Comparison of ENCODE assay signal across 10 cellular contexts in genomic region chr13:20425819-20426219, GRCh38.
DNase-seq lines count a peak whose midpoint lies in the region; ATAC-seq lines count a peak whose summit lies in the region.
"Had no signal": no experiment of that assay in that cellular context is flagged by ENCODE, and none has a peak within 500 bp of the region (broad histone marks: within the 10 kb centered on the region; RNA-seq: fewer than 3 reads in every experiment).

No MANE protein-coding gene starts in this region.

- no peak overlapping the region for H3K4me3 ChIP-seq in SK-N-MC
- no peak overlapping the region for H3K4me3 ChIP-seq in skin epidermis
- H3K4me3 ChIP-seq: A549 had no signal

- peaks cover 7% of the 10 kb centered on the region for H3K36me3 Mint-ChIP-seq in activated CD4-positive, alpha-beta T cell treated with anti-CD3 and anti-CD28 coated beads, Interleukin-2, amount 10 ng/mL, durations not matched to agents 24 days and 14 days (ENCODE audit: low read depth)

- ATAC-seq in HG02759 (IDR thresholded peaks at IDR 0.05; ENCODE audit: unreplicated experiment): peak; percentile 93
- ATAC-seq in GM19324 (IDR thresholded peaks at IDR 0.05; ENCODE audit: low FRiP score, unreplicated experiment): no peak
- ATAC-seq: A549 had no signal

- intact Hi-C loops in activated CD4-positive, alpha-beta T cell treated with anti-CD3 and anti-CD28 coated beads, Interleukin-2, amount 10 ng/mL, durations not matched to agents 24 days and 14 days (cut with micrococcal nuclease): no loop called here

- no peaks in the 10 kb centered on the region for H3K9me3 ChIP-seq in SK-N-MC (ENCODE audit: low read depth, low read length)
- H3K9me3 ChIP-seq: A549 had no signal

- peaks cover 6% of the 10 kb centered on the region for H3K9me3 Mint-ChIP-seq in activated CD4-positive, alpha-beta T cell treated with anti-CD3 and anti-CD28 coated beads, Interleukin-2, amount 10 ng/mL, durations not matched to agents 24 days and 14 days

- H3K27ac Mint-ChIP-seq in activated CD4-positive, alpha-beta T cell treated with anti-CD3 and anti-CD28 coated beads, Interleukin-2, amount 10 ng/mL, durations not matched to agents 24 days and 14 days: no peak overlapping the region

- peaks cover 1% of the 10 kb centered on the region for H3K27me3 Mint-ChIP-seq in activated CD4-positive, alpha-beta T cell treated with anti-CD3 and anti-CD28 coated beads, Interleukin-2, amount 10 ng/mL, durations not matched to agents 24 days and 14 days

- H3K9ac ChIP-seq in SK-N-MC (ENCODE audit: insufficient read length): peak overlapping the region; percentile 32

- no peak overlapping the region for H3K4me3 Mint-ChIP-seq in activated CD4-positive, alpha-beta T cell treated with anti-CD3 and anti-CD28 coated beads, Interleukin-2, amount 10 ng/mL, durations not matched to agents 24 days and 14 days

- H3K27ac ChIP-seq in SK-N-MC (0 out of 2 replicates have a peak overlapping the region, but pooled peaks have one; percentile 12), skin epidermis (peak overlapping the region in 14 of 21 experiments; percentile 13 to 90 (median 55))

- H3K4me1 Mint-ChIP-seq in activated CD4-positive, alpha-beta T cell treated with anti-CD3 and anti-CD28 coated beads, Interleukin-2, amount 10 ng/mL, durations not matched to agents 24 days and 14 days: peaks cover 61% of the 10 kb centered on the region

- no peaks in the 10 kb centered on the region for H3K36me3 ChIP-seq in SK-N-MC (ENCODE audit: insufficient read depth, low read length)

- DNase-seq in activated CD4-positive, alpha-beta T cell treated with anti-CD3 and anti-CD28 coated beads for 48 hours: peak; percentile 46
- no peak for DNase-seq in activated CD4-positive, alpha-beta T cell treated with anti-CD3 and anti-CD28 coated beads, Interleukin-2, amount 10 ng/mL, durations not matched to agents 24 days and 14 days
- DNase-seq in SK-N-MC (ENCODE audit: low read depth, low spot score): peak; percentile 16
- no peak for DNase-seq in SKM-1 (lab: John Stamatoyannopoulos, UW; ENCODE audit: unreplicated experiment)
- no peak for DNase-seq in anterior cingulate cortex (lab: John Stamatoyannopoulos, UW)
- DNase-seq: NCI-H510A had no signal

Comparison
In these comparisons a context has a peak if more than half of its experiments do, and no peak if none do; other contexts are left out.
1. DNase-seq: peak in activated CD4-positive, alpha-beta T cell treated with anti-CD3 and anti-CD28 coated beads for 48 hours (single experiment) and SK-N-MC (single experiment); none in activated CD4-positive, alpha-beta T cell treated with anti-CD3 and anti-CD28 coated beads, Interleukin-2, amount 10 ng/mL, durations not matched to agents 24 days and 14 days (single experiment), SKM-1 (single experiment) and anterior cingulate cortex (0 of 58).